ENCODE assay signal across 1 cellular context in the genomic region with DNA sequence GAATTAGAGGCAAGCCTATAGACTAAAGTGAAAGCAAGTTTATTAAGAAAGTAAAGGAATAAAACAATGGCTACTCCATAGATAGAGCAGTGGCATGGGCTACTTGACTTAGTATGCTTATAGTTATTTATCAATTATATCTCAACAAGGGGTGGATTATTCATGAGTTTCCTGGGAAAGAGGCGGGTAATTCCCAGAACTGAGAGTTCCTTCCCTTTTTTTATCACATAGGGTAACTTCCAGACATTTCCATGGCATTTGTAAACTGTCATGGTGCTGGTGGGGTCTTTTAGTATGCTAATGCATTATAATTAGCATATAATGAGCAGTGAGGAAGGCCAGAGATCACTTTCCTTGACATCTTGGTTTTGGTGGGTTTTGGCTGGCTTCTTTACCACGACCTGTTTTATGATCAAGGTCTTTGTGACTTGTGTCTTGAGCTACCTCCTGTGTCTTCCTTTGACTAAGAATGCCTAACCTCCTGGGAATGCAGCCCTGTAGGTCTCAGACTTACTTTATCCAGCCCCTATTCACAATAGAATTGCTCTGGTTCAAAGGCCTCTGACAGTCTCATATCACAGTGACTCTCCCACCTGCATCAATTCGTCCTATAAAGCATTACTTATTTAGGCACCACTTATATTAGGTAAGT.
A peak's percentile ranks its signal among the peaks of the same experiment; 100 is the strongest.
TF ChIP-seq lines count a peak whose summit lies in the region.

No MANE protein-coding gene starts in this region.

TF ChIP-seq in WTC11, 78 proteins besides CTCF, POLR2A, EP300 and RAD21 (continued from another document):
- TF ChIP-seq, protein P1, sequence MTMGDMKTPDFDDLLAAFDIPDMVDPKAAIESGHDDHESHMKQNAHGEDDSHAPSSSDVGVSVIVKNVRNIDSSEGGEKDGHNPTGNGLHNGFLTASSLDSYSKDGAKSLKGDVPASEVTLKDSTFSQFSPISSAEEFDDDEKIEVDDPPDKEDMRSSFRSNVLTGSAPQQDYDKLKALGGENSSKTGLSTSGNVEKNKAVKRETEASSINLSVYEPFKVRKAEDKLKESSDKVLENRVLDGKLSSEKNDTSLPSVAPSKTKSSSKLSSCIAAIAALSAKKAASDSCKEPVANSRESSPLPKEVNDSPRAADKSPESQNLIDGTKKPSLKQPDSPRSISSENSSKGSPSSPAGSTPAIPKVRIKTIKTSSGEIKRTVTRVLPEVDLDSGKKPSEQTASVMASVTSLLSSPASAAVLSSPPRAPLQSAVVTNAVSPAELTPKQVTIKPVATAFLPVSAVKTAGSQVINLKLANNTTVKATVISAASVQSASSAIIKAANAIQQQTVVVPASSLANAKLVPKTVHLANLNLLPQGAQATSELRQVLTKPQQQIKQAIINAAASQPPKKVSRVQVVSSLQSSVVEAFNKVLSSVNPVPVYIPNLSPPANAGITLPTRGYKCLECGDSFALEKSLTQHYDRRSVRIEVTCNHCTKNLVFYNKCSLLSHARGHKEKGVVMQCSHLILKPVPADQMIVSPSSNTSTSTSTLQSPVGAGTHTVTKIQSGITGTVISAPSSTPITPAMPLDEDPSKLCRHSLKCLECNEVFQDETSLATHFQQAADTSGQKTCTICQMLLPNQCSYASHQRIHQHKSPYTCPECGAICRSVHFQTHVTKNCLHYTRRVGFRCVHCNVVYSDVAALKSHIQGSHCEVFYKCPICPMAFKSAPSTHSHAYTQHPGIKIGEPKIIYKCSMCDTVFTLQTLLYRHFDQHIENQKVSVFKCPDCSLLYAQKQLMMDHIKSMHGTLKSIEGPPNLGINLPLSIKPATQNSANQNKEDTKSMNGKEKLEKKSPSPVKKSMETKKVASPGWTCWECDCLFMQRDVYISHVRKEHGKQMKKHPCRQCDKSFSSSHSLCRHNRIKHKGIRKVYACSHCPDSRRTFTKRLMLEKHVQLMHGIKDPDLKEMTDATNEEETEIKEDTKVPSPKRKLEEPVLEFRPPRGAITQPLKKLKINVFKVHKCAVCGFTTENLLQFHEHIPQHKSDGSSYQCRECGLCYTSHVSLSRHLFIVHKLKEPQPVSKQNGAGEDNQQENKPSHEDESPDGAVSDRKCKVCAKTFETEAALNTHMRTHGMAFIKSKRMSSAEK (CRISPR knock-in tag; IDR thresholded peaks at IDR 0.05; ENCODE audit: borderline replicate concordance) = 0 out of 2 replicates have a peak, but pooled peaks have one; percentile 51
- no peak for TF ChIP-seq ZNF219 (CRISPR knock-in tag; IDR thresholded peaks at IDR 0.05; ENCODE audit: borderline replicate concordance)
